Comparison of ENCODE assay signal across 1 cellular context in genomic region chr2:127641133-127641532, GRCh38.
A peak's percentile ranks its signal among the peaks of the same experiment; 100 is the strongest.
TF ChIP-seq lines count a peak whose summit lies in the region.

No MANE protein-coding gene starts in this region.

TF ChIP-seq in HEK293, 187 proteins besides CTCF, POLR2A, EP300 and RAD21 (continued from another document):
- no peak for TF ChIP-seq REST (tag by site-specific recombination; IDR thresholded peaks at IDR 0.05)
- peak; percentile 39; the same call in 1 of the 2 replicates for TF ChIP-seq GLIS1 (tag by site-specific recombination; IDR thresholded peaks at IDR 0.05)
- TF ChIP-seq ZBTB49 (tag by site-specific recombination; IDR thresholded peaks at IDR 0.05; ENCODE audit: low read depth): no peak
- TF ChIP-seq ZSCAN16 (tag by site-specific recombination; IDR thresholded peaks at IDR 0.05): no peak
- no peak for TF ChIP-seq ZFP37 (tag by site-specific recombination; IDR thresholded peaks at IDR 0.05)
- no peak for TF ChIP-seq ZNF639 (tag by site-specific recombination; IDR thresholded peaks at IDR 0.05)
- 0 out of 2 replicates have a peak, but pooled peaks have one; percentile 12 for TF ChIP-seq GLIS2 (tag by site-specific recombination; IDR thresholded peaks at IDR 0.05)
- TF ChIP-seq ZNF274 (IDR thresholded peaks at IDR 0.05; ENCODE audit: low read length): no peak
- no peak for TF ChIP-seq ZNF274 (tag by site-specific recombination; IDR thresholded peaks at IDR 0.05; ENCODE audit: borderline replicate concordance)
- no peak for TF ChIP-seq ZNF148 (tag by site-specific recombination; IDR thresholded peaks at IDR 0.05; ENCODE audit: borderline replicate concordance)
